12 cellular contexts compared by ENCODE assay signal in genomic region chr1:153888518-153888917, GRCh38. TPM values are rescaled to one million over a fixed set of nuclear protein-coding genes. Genes with fewer than 3 reads are reported as not detected.
A peak's percentile ranks its signal among the peaks of the same experiment; 100 is the strongest.
DNase-seq lines count a peak whose midpoint lies in the region; ATAC-seq, FAIRE-seq and TF ChIP-seq lines count a peak whose summit lies in the region.
"Had no signal": no experiment of that assay in that cellular context is flagged by ENCODE, and none has a peak within 500 bp of the region (broad histone marks: within the 10 kb centered on the region; RNA-seq: fewer than 3 reads in every experiment).

No MANE protein-coding gene starts in this region.

- RAD21 ChIA-PET in GM12878 (lab: Charles Lee; ENCODE audit: unreplicated experiment), result interaction anchor here (0.9 kb wide), 1 partner anchor 58 kb away, joined by 4 read pairs; the partner anchor contains the start of gene DENND4B

- SMC1A ChIA-PET in GM12878 (lab: Charles Lee; ENCODE audit: uncharacterized antibody, unreplicated experiment), result interaction anchor here (1.4 to 1.9 kb wide), 6 partner anchors 11 to 56 kb away, joined by 3 to 5 read pairs (median 4); no protein-coding TSS in a partner anchor

- BruUV-seq in GM12878 (replicated peaks; lab: Mats Ljungman, UMichigan), result TSS peak; percentile 28

- peak overlapping the region; percentile 9 for H3K4me3 Mint-ChIP-seq in natural killer cell treated with Interleukin-12 subunit alpha and Interleukin-12 subunit beta and Interleukin-15 and Interleukin-18, amount 100 ng/mL, for 72 hours

- H3K27ac ChIP-seq in MM.1S (ENCODE audit: low read length) (no peak overlapping the region), GM12878 (ENCODE audit: control insufficient read depth, insufficient read depth) (peak overlapping the region; percentile 53; the same call in 1 of the 2 replicates), tibial nerve (no peak overlapping the region)
- H3K27ac ChIP-seq: esophagus squamous epithelium, PC-9 had no signal

- peak overlapping the region; percentile 32 to 78 for H3K27ac Mint-ChIP-seq in natural killer cell treated with Interleukin-12 subunit alpha and Interleukin-12 subunit beta and Interleukin-15 and Interleukin-18, amount 100 ng/mL, for 72 hours

- no peaks in the 10 kb centered on the region for H3K9me3 Mint-ChIP-seq in natural killer cell treated with Interleukin-12 subunit alpha and Interleukin-12 subunit beta and Interleukin-15 and Interleukin-18, amount 100 ng/mL, for 72 hours

- TF ChIP-seq RAD21 in GM12878 (IDR thresholded peaks at IDR 0.05; ENCODE audit: insufficient read depth, low read depth, low read length), result no peak

- no peaks in the 10 kb centered on the region for H3K36me3 ChIP-seq in MM.1S (replicated peaks; ENCODE audit: insufficient read depth, low read length)
- peaks cover 0 to 2% of the 10 kb centered on the region in 2 experiments; a peak in 2 of 4 replicates for H3K36me3 ChIP-seq in GM12878 (ENCODE audit: control insufficient read depth in 2 of 2, insufficient read depth in 2 of 2, low read length in 1 of 2)
- peaks cover 0 to 11% (median 0%) of the 10 kb centered on the region in 3 donors for H3K36me3 ChIP-seq in tibial nerve
- H3K36me3 ChIP-seq: HAP-1 had no signal

- H3K4me1 ChIP-seq in MM.1S (ENCODE audit: low read length), result no peaks in the 10 kb centered on the region
- peaks cover 13% of the 10 kb centered on the region for H3K4me1 ChIP-seq in GM12878 (ENCODE audit: control insufficient read depth, insufficient read depth, low read length)
- H3K4me1 ChIP-seq in tibial nerve, result peaks cover 0 to 22% (median 4%) of the 10 kb centered on the region in 4 donors

- H3K9ac ChIP-seq in MM.1S (ENCODE audit: low read length) (no peak overlapping the region), GM12878 (ENCODE audit: control insufficient read depth, insufficient read depth, low read length) (peak overlapping the region; percentile 25)

- ATAC-seq in GM12878, result peak; percentile 81
- ATAC-seq in natural killer cell treated with Interleukin-12 subunit alpha and Interleukin-12 subunit beta and Interleukin-15 and Interleukin-18, amount 100 ng/mL, for 72 hours, result no peak
- ATAC-seq in GM21423 (IDR thresholded peaks at IDR 0.05; ENCODE audit: unreplicated experiment), result no peak
- ATAC-seq in HG03354 (IDR thresholded peaks at IDR 0.05; ENCODE audit: poor library complexity, severe bottlenecking, unreplicated experiment), result no peak

- DNase-seq in GM12891 (ENCODE audit: insufficient read length, low spot score), result peak; percentile 19
- peak; percentile 39 for DNase-seq in MM.1S
- DNase-seq in GM12878 (ENCODE audit: low read depth, low spot score), result no peak
- no peak for DNase-seq in natural killer cell treated with Interleukin-12 subunit alpha and Interleukin-12 subunit beta and Interleukin-15 and Interleukin-18, amount 100 ng/mL, for 72 hours (ENCODE audit: low spot score)
- DNase-seq in NCI-H526 treated with DMSO at 0.1 percent for 48 hours (lab: John Stamatoyannopoulos, UW), result no peak
- no peak for DNase-seq in tibial nerve (ENCODE audit: low spot score in 2 of 2)
- DNase-seq: esophagus squamous epithelium, NCI-H1048, PC-9 had no signal

- 0 out of 2 replicates have a peak, but pooled peaks cover 2% of the 10 kb centered on the region for H3F3A ChIP-seq in MM.1S (ENCODE audit: insufficient read depth, low read length)

- in situ Hi-C loops in GM12878 (cut with MboI), result no loop called here

- H3K9me3 ChIP-seq in MM.1S (replicated peaks; ENCODE audit: insufficient read depth, low read length) (no peaks in the 10 kb centered on the region), GM12878 (replicated peaks; ENCODE audit: control insufficient read depth, insufficient read depth, low read length) (no peaks in the 10 kb centered on the region), tibial nerve (no peaks in the 10 kb centered on the region)
- H3K9me3 ChIP-seq: esophagus squamous epithelium, HAP-1 had no signal

- FAIRE-seq in GM12891 (lab: Jason Lieb, UNC), result peak; percentile 81
- FAIRE-seq in GM12878 (lab: Jason Lieb, UNC), result peak; percentile 83

- CTCF ChIA-PET in GM12878 (lab: Yijun Ruan, JAX), result interaction anchor here (0.7 to 0.9 kb wide), 2 partner anchors 34 to 46 kb away, joined by 3 read pairs; no protein-coding TSS in a partner anchor

- 24% methylated on average over 3 of the region's 3 CpGs for WGBS in GM12878 (ENCODE audit: insufficient coverage, insufficient replicate concordance, low lambda C conversion rate, missing lambda C conversion rate)
- 37 to 49% methylated on average over 3 of the region's 3 CpGs for WGBS in tibial nerve, 2 donors

- H4K20me1 ChIP-seq in MM.1S (ENCODE audit: insufficient read depth, low read length), result no peaks in the 10 kb centered on the region; the same call in 1 of the 2 replicates
- H4K20me1 ChIP-seq in GM12878 (ENCODE audit: control insufficient read depth, insufficient read depth), result no peaks in the 10 kb centered on the region

- POLR2A ChIA-PET in GM12878 (lab: Charles Lee), result interaction anchor here (1.1 to 1.5 kb wide), 2 partner anchors 23 to 34 kb away, joined by 3 to 4 read pairs; no protein-coding TSS in a partner anchor

- H3K4me2 ChIP-seq in MM.1S (ENCODE audit: low read depth, low read length) (no peak overlapping the region), GM12878 (ENCODE audit: control insufficient read depth, insufficient read depth) (peak overlapping the region; percentile 72)
- H3K4me2 ChIP-seq: PC-9 had no signal

- no peak overlapping the region for H3K4me3 ChIP-seq in MM.1S (ENCODE audit: low read length)
- H3K4me3 ChIP-seq in GM12878, result peak overlapping the region; percentile 16; the same call in 1 of the 2 replicates
- H3K4me3 ChIP-seq in tibial nerve, result no peak overlapping the region
- H3K4me3 ChIP-seq: esophagus squamous epithelium, HAP-1, PC-9 had no signal

- no peak for TF ChIP-seq EP300 in GM12878 (IDR thresholded peaks at IDR 0.05; ENCODE audit: borderline replicate concordance in 1 of 2, control insufficient read depth in 1 of 2, low read depth in 2 of 2, low read length in 2 of 2)
- no peak for TF ChIP-seq EP300 in tibial nerve (IDR thresholded peaks at IDR 0.05)

- TF ChIP-seq POLR2A in GM12891 (IDR thresholded peaks at IDR 0.05; ENCODE audit: low read depth, low read length), result no peak
- no peak for TF ChIP-seq POLR2A in GM12878 (IDR thresholded peaks at IDR 0.05; ENCODE audit: low read depth, low read length)
- TF ChIP-seq POLR2A in tibial nerve (IDR thresholded peaks at IDR 0.05), result no peak

- TF ChIP-seq CTCF in MM.1S (IDR thresholded peaks at IDR 0.05; ENCODE audit: low read length) (no peak), GM12878 (IDR thresholded peaks at IDR 0.05 in 2 of 3, conservative IDR thresholded peaks at IDR 0.05 in 1 of 3; ENCODE audit: control insufficient read depth in 2 of 3, extremely low read depth in 1 of 3, insufficient read depth in 1 of 3, low read depth in 3 of 3, low read length in 3 of 3) (no peak), tibial nerve (IDR thresholded peaks at IDR 0.05) (no peak)

- no peaks in the 10 kb centered on the region for H3K27me3 Mint-ChIP-seq in natural killer cell treated with Interleukin-12 subunit alpha and Interleukin-12 subunit beta and Interleukin-15 and Interleukin-18, amount 100 ng/mL, for 72 hours

- peaks cover 20 to 23% of the 10 kb centered on the region in 2 donors for H3K4me1 Mint-ChIP-seq in natural killer cell treated with Interleukin-12 subunit alpha and Interleukin-12 subunit beta and Interleukin-15 and Interleukin-18, amount 100 ng/mL, for 72 hours (ENCODE audit: low read depth in 2 of 2)

- intact Hi-C loops in GM12878 (cut with micrococcal nuclease; ENCODE audit: unreplicated experiment), result no loop called here

- H3K27me3 ChIP-seq in MM.1S (replicated peaks; ENCODE audit: insufficient read depth, low read length) (no peaks in the 10 kb centered on the region), GM12878 (replicated peaks in 1 of 2; ENCODE audit: control insufficient read depth in 2 of 2, insufficient read depth in 2 of 2, low read length in 1 of 2) (no peaks in the 10 kb centered on the region), tibial nerve (no peaks in the 10 kb centered on the region)
- H3K27me3 ChIP-seq: esophagus squamous epithelium had no signal

- peaks cover 4% of the 10 kb centered on the region for H3K36me3 Mint-ChIP-seq in natural killer cell treated with Interleukin-12 subunit alpha and Interleukin-12 subunit beta and Interleukin-15 and Interleukin-18, amount 100 ng/mL, for 72 hours

- peaks cover 95% of the 10 kb centered on the region for H3K79me2 ChIP-seq in MM.1S (ENCODE audit: low read length)
- peaks cover 60% of the 10 kb centered on the region for H3K79me2 ChIP-seq in GM12878 (ENCODE audit: control insufficient read depth, insufficient read depth, low read length)

- H2AFZ ChIP-seq in MM.1S (ENCODE audit: low read length) (no peak overlapping the region), GM12878 (ENCODE audit: control insufficient read depth, low read depth, low read length) (no peak overlapping the region)
- H2AFZ ChIP-seq: PC-9 had no signal

- H3K9me2 ChIP-seq in MM.1S (replicated peaks; ENCODE audit: insufficient read depth, low read length), result no peaks in the 10 kb centered on the region

RNA-seq across cellular contexts. Expression of gene GATAD2B, which starts 34.3 kb away (rescaled TPM):
- polyA plus RNA-seq in GM12891 (2012; ENCODE audit: low read depth, missing spikeins), result 9.4 TPM
- total RNA-seq in GM12878 (2013; cell fraction: nucleolus; rRNA removed), result 42.2 and 43.5 TPM in 2 replicates
- 6.9 and 7.2 TPM in 2 replicates for total RNA-seq in GM12878 (2014; rRNA removed)
- total RNA-seq in GM12878 (2014; rRNA removed; fragmentation: Illumina TruSeq; extraction: Trizol), result 8.3 and 8.8 TPM in 2 replicates
- total RNA-seq in GM12878 (2021), result 63.1 and 64.6 TPM in 2 replicates
- 8.1 TPM for polyA plus RNA-seq in GM12878 (2011; ENCODE audit: low read depth)
- 7.3 and 10.8 TPM in 2 replicates for polyA plus RNA-seq in GM12878 (2011; rRNA removed)
- polyA plus RNA-seq in GM12878 (2011; cell fraction: cytosol; rRNA removed), result 9.8 and 17.2 TPM in 2 replicates
- 15.9 and 16.1 TPM in 2 replicates for polyA plus RNA-seq in GM12878 (2011; cell fraction: nucleus; rRNA removed)
- polyA plus RNA-seq in GM12878 (2012), result 11.1 and 15.1 TPM in 2 replicates
- polyA plus RNA-seq in GM12878 (2014; fragmentation: Illumina TruSeq; extraction: Trizol), result 17.6 and 21.2 TPM in 2 replicates
- polyA plus RNA-seq in GM12878 (2014; fragmentation: Nextera tagmentation; extraction: Ambion mirVana), result 1 to 10 TPM; 2.4 to 8.7 TPM
- 10.1 and 11.3 TPM in 2 replicates for polyA plus RNA-seq in GM12878 (2014; rRNA removed)
- polyA plus RNA-seq in GM12878 (2016; fragmentation: Nextera tagmentation; extraction: Ambion mirVana), result 1 to 10 TPM; 6.4 to 6.6 TPM
- 21.0 and 24.2 TPM in 2 replicates for polyA minus RNA-seq in GM12878 (2011; rRNA and poly(A)+ RNA removed)
- 24.1 and 25.2 TPM in 2 replicates for polyA minus RNA-seq in GM12878 (2011; cell fraction: cytosol; rRNA and poly(A)+ RNA removed)
- 7.4 and 10.2 TPM in 2 replicates for polyA minus RNA-seq in GM12878 (2011; cell fraction: nucleus; rRNA and poly(A)+ RNA removed)
- total RNA-seq in natural killer cell treated with Interleukin-12 subunit alpha and Interleukin-12 subunit beta and Interleukin-15 and Interleukin-18, amount 100 ng/mL, for 72 hours, result 10 to 100 TPM; 58.5 to 76.6 TPM
- 10 to 100 TPM; 16.8 to 26.5 (median 24.6) TPM for total RNA-seq in tibial nerve

RNA-seq across cellular contexts. Expression of gene DENND4B, which starts 58.0 kb away (rescaled TPM):
- polyA plus RNA-seq in GM12891 (2012; ENCODE audit: low read depth, missing spikeins), result 32.4 TPM
- 176 and 188 TPM in 2 replicates for total RNA-seq in GM12878 (2013; cell fraction: nucleolus; rRNA removed)
- total RNA-seq in GM12878 (2014; rRNA removed) (18.2 and 22.2 TPM in 2 replicates), GM12878 (2014; rRNA removed; fragmentation: Illumina TruSeq; extraction: Trizol) (13.1 and 13.7 TPM in 2 replicates), GM12878 (2021) (57.5 and 74.8 TPM in 2 replicates), tibial nerve (10 to 100 TPM; 42.8 to 78.0 (median 56.7) TPM)
- polyA plus RNA-seq in GM12878 (2011; ENCODE audit: low read depth), result 25.1 TPM
- polyA plus RNA-seq in GM12878 (2011; rRNA removed) (15.7 and 26.6 TPM in 2 replicates), GM12878 (2014; fragmentation: Illumina TruSeq; extraction: Trizol) (23.5 and 31.0 TPM in 2 replicates), GM12878 (2014; fragmentation: Nextera tagmentation; extraction: Ambion mirVana) (10 to 100 TPM; 12.0 to 13.4 TPM), GM12878 (2014; rRNA removed) (55.1 and 73.9 TPM in 2 replicates), GM12878 (2016; fragmentation: Nextera tagmentation; extraction: Ambion mirVana) (10 to 100 TPM; 20.8 to 23.3 TPM)
- polyA plus RNA-seq in GM12878 (2011; cell fraction: cytosol; rRNA removed), result 20.2 and 26.8 TPM in 2 replicates
- 454 and 493 TPM in 2 replicates for polyA plus RNA-seq in GM12878 (2011; cell fraction: nucleus; rRNA removed)
- 54.4 and 57.1 TPM in 2 replicates for polyA plus RNA-seq in GM12878 (2012)
- polyA minus RNA-seq in GM12878 (2011; rRNA and poly(A)+ RNA removed), result 25.8 and 43.4 TPM in 2 replicates
- polyA minus RNA-seq in GM12878 (2011; cell fraction: cytosol; rRNA and poly(A)+ RNA removed), result 25.7 and 31.0 TPM in 2 replicates
- 151 and 238 TPM in 2 replicates for polyA minus RNA-seq in GM12878 (2011; cell fraction: nucleus; rRNA and poly(A)+ RNA removed)
- 100 to 1,000 TPM; 161 to 205 TPM for total RNA-seq in natural killer cell treated with Interleukin-12 subunit alpha and Interleukin-12 subunit beta and Interleukin-15 and Interleukin-18, amount 100 ng/mL, for 72 hours

Comparison
In these comparisons a context has a peak if more than half of its experiments do, and no peak if none do; other contexts are left out.
1. DNase-seq: peak in GM12891 (single experiment) and MM.1S (single experiment); none in GM12878 (single experiment), natural killer cell treated with Interleukin-12 subunit alpha and Interleukin-12 subunit beta and Interleukin-15 and Interleukin-18, amount 100 ng/mL, for 72 hours (single experiment), NCI-H526 treated with DMSO at 0.1 percent for 48 hours (single experiment) and tibial nerve (0 of 2).